8 cellular contexts compared by ENCODE assay signal in the genomic region with DNA sequence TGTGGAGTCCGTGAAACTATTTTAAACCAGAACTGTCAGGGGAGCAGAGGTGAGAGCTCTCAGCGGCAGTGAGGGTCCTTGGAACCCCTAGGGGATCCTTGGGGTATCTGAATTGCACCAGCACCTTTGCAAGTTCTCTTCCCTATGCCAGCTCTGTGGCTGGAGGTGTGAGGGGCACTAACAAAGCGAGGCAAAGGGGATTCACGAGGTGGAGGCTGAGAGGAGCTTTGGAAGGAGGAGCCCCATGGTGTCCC. TPM values are rescaled to one million over a fixed set of nuclear protein-coding genes. Genes with fewer than 3 reads are reported as not detected.
DNase-seq lines count a peak whose midpoint lies in the region; ATAC-seq and TF ChIP-seq lines count a peak whose summit lies in the region.

No MANE protein-coding gene starts in this region.

- H3K4me3 ChIP-seq in ascending aorta = no peak overlapping the region

- TF ChIP-seq CTCF in ascending aorta (IDR thresholded peaks at IDR 0.05) = no peak

- intact Hi-C loops in ascending aorta (cut with DNase I) = no loop called here

- no peak for DNase-seq in stimulated activated naive CD8-positive, alpha-beta T cell treated with anti-CD3 and anti-CD28 coated beads, Interleukin-15, Interleukin-2, amounts not matched to agents 100 U/mL and 50 U/mL, for 24 hours
- DNase-seq in ascending aorta (ENCODE audit: low spot score in 2 of 2) (no peak), naive B cell (no peak), NCI-H526 treated with DMSO at 0.1 percent for 48 hours (lab: John Stamatoyannopoulos, UW) (no peak)

- no peaks in the 10 kb centered on the region for H3K9me3 Mint-ChIP-seq in stimulated activated naive CD8-positive, alpha-beta T cell treated with anti-CD3 and anti-CD28 coated beads, Interleukin-15, Interleukin-2, amounts not matched to agents 100 ng/mL and 50 ng/mL, for 24 hours
- peaks cover 0 to 3% (median 2%) of the 10 kb centered on the region in 7 donors for H3K9me3 Mint-ChIP-seq in naive B cell

- H3K27me3 ChIP-seq in ascending aorta = no peaks in the 10 kb centered on the region

- peaks cover 41% of the 10 kb centered on the region for H3K36me3 Mint-ChIP-seq in stimulated activated naive CD8-positive, alpha-beta T cell treated with anti-CD3 and anti-CD28 coated beads, Interleukin-15, Interleukin-2, amounts not matched to agents 100 ng/mL and 50 ng/mL, for 24 hours (ENCODE audit: low read depth)
- H3K36me3 Mint-ChIP-seq in naive B cell = peaks cover 3% of the 10 kb centered on the region in 2 donors

- no peaks in the 10 kb centered on the region for H3K36me3 ChIP-seq in ascending aorta

- peaks cover 45% of the 10 kb centered on the region for H3K4me1 Mint-ChIP-seq in stimulated activated naive CD8-positive, alpha-beta T cell treated with anti-CD3 and anti-CD28 coated beads, Interleukin-15, Interleukin-2, amounts not matched to agents 100 ng/mL and 50 ng/mL, for 24 hours (ENCODE audit: low read depth)
- peaks cover 25 to 32% (median 29%) of the 10 kb centered on the region in 3 donors for H3K4me1 Mint-ChIP-seq in naive B cell

- H3K4me1 ChIP-seq in ascending aorta = peaks cover 9 to 45% of the 10 kb centered on the region in 2 donors

- ATAC-seq in stimulated activated naive CD8-positive, alpha-beta T cell treated with anti-CD3 and anti-CD28 coated beads, Interleukin-15, Interleukin-2, amounts not matched to agents 100 U/mL and 50 U/mL, for 24 hours = no peak
- ATAC-seq in naive B cell (ENCODE audit: low read depth in 2 of 2) = no peak
- no peak for ATAC-seq in GM21723 (IDR thresholded peaks at IDR 0.05; ENCODE audit: unreplicated experiment)
- ATAC-seq in GM21529 (IDR thresholded peaks at IDR 0.05; ENCODE audit: unreplicated experiment) = no peak
- ATAC-seq in HG02870 (IDR thresholded peaks at IDR 0.05; ENCODE audit: unreplicated experiment) = no peak

- H3K27ac Mint-ChIP-seq in stimulated activated naive CD8-positive, alpha-beta T cell treated with anti-CD3 and anti-CD28 coated beads, Interleukin-15, Interleukin-2, amounts not matched to agents 100 ng/mL and 50 ng/mL, for 24 hours = peak overlapping the region; percentile 84
- peak overlapping the region; percentile 82 to 98 (median 90) for H3K27ac Mint-ChIP-seq in naive B cell

- no peaks in the 10 kb centered on the region for H3K9me3 ChIP-seq in ascending aorta

- H3K4me3 Mint-ChIP-seq in stimulated activated naive CD8-positive, alpha-beta T cell treated with anti-CD3 and anti-CD28 coated beads, Interleukin-15, Interleukin-2, amounts not matched to agents 100 ng/mL and 50 ng/mL, for 24 hours = peak overlapping the region; percentile 44
- peak overlapping the region in 6 of 8 donors; percentile 3 to 81 (median 62) for H3K4me3 Mint-ChIP-seq in naive B cell

- no peaks in the 10 kb centered on the region for H3K27me3 Mint-ChIP-seq in stimulated activated naive CD8-positive, alpha-beta T cell treated with anti-CD3 and anti-CD28 coated beads, Interleukin-15, Interleukin-2, amounts not matched to agents 100 ng/mL and 50 ng/mL, for 24 hours
- no peaks in the 10 kb centered on the region for H3K27me3 Mint-ChIP-seq in naive B cell

- H3K27ac ChIP-seq in ascending aorta = peak overlapping the region; percentile 42 to 69

RNA-seq across cellular contexts. Expression of a gene that starts 49.5 kb away (rescaled TPM):
- 3.0 TPM for total RNA-seq in ascending aorta
- polyA plus RNA-seq in naive B cell (ENCODE audit: low read depth in 6 of 6) = 1 to 10 TPM; 2.4 to 9.5 (median 4.7) TPM
